8 cellular contexts compared by ENCODE assay signal in genomic region chr1:119613769-119614358, GRCh38. TPM values are rescaled to one million over a fixed set of nuclear protein-coding genes. Genes with fewer than 3 reads are reported as not detected.
A peak's percentile ranks its signal among the peaks of the same experiment; 100 is the strongest.
DNase-seq lines count a peak whose midpoint lies in the region; ATAC-seq and TF ChIP-seq lines count a peak whose summit lies in the region.

No MANE protein-coding gene starts in this region.

- H3K27me3 Mint-ChIP-seq in activated B cell treated with CpG ODN at 0.5 μM for 24 hours = peaks cover 5% of the 10 kb centered on the region

- H3K9me3 Mint-ChIP-seq in activated B cell treated with CpG ODN at 0.5 μM for 24 hours = no peaks in the 10 kb centered on the region

- intact Hi-C loops in activated B cell treated with CpG ODN at 0.5 μM for 24 hours (cut with micrococcal nuclease) = loop anchor here (1.0 kb wide), 1 partner anchor 61 kb away; no protein-coding TSS in a partner anchor
- intact Hi-C loops in left lung (cut with DNase I) = loop anchor here in 1 of 2 donors (5.0 kb wide), 1 partner anchor 58 kb away; no protein-coding TSS in a partner anchor

- no peaks in the 10 kb centered on the region for H3K27me3 ChIP-seq in left lung

- H3K4me3 ChIP-seq in left lung = no peak overlapping the region

- no peaks in the 10 kb centered on the region for H3K36me3 ChIP-seq in left lung

- TF ChIP-seq CTCF in activated B cell treated with CpG ODN at 0.5 μM for 24 hours (IDR thresholded peaks at IDR 0.05) (no peak), left lung (IDR thresholded peaks at IDR 0.05) (peak; percentile 70 to 73)

- H3K9me3 ChIP-seq in left lung = no peaks in the 10 kb centered on the region

- H3K4me1 Mint-ChIP-seq in activated B cell treated with CpG ODN at 0.5 μM for 24 hours = peaks cover 2% of the 10 kb centered on the region

- H3K4me3 Mint-ChIP-seq in activated B cell treated with CpG ODN at 0.5 μM for 24 hours = no peak overlapping the region

- no peak overlapping the region for H3K27ac ChIP-seq in left lung

- ATAC-seq in GM18909 (IDR thresholded peaks at IDR 0.05; ENCODE audit: poor library complexity, unreplicated experiment) (peak; percentile 78), HG03108 (IDR thresholded peaks at IDR 0.05; ENCODE audit: unreplicated experiment) (peak; percentile 84), activated B cell treated with CpG ODN at 0.5 μM for 24 hours (ENCODE audit: low read depth) (peak; percentile 71), left lung (peak; percentile 93)

- no peaks in the 10 kb centered on the region for H3K36me3 Mint-ChIP-seq in activated B cell treated with CpG ODN at 0.5 μM for 24 hours (ENCODE audit: low read depth)

- POLR2A ChIA-PET in activated B cell treated with CpG ODN at 0.5 μM for 24 hours (lab: Charles Lee) = no interaction called here

- H3K27ac Mint-ChIP-seq in activated B cell treated with CpG ODN at 0.5 μM for 24 hours = no peak overlapping the region

- CTCF ChIA-PET in activated B cell treated with CpG ODN at 0.5 μM for 24 hours (lab: Charles Lee) = interaction anchor here (1.8 kb wide), 1 partner anchor 61 kb away, joined by 13 read pairs; no protein-coding TSS in a partner anchor

- H3K4me1 ChIP-seq in left lung = peaks cover 5% of the 10 kb centered on the region in 2 donors

- DNase-seq in Ammon's horn (ENCODE audit: low spot score) (peak; percentile 92), NCI-H2227 treated with DMSO at 0.1 percent for 48 hours (lab: John Stamatoyannopoulos, UW) (peak; percentile 69), activated B cell treated with CpG ODN at 0.5 μM for 24 hours (peak; percentile 28), cerebellar cortex (ENCODE audit: low spot score) (peak; percentile 85), left lung (peak; percentile 76 to 82)
- peak; percentile 65 to 69 for DNase-seq in stimulated activated CD4-positive, alpha-beta T cell treated with anti-CD3 and anti-CD28 coated beads, Interleukin-4, amount 100 ng/mL, for 48 hours (ENCODE audit: low read depth in 2 of 2)

RNA-seq across cellular contexts. Expression of gene ZNF697, which starts 34.2 kb away (rescaled TPM):
- total RNA-seq in activated B cell treated with CpG ODN at 0.5 μM for 24 hours = 0.07 TPM in 1 of 2 replicates, not detected in the other
- total RNA-seq in left lung = 1 to 10 TPM; 8.0 to 8.1 TPM

Comparison
In these comparisons a context has a peak if more than half of its experiments do, and no peak if none do; other contexts are left out.
1. DNase-seq: peak in every context shown above with its lines; median percentile 92 in Ammon's horn; 85 in cerebellar cortex; 79 in left lung; 69 in NCI-H2227 treated with DMSO at 0.1 percent for 48 hours; 67 in stimulated activated CD4-positive, alpha-beta T cell treated with anti-CD3 and anti-CD28 coated beads, Interleukin-4, amount 100 ng/mL, for 48 hours; 28 in activated B cell treated with CpG ODN at 0.5 μM for 24 hours.